Comparison of ENCODE assay signal across 26 cellular contexts in genomic region chr2:152278536-152278935, GRCh38.
"Had no signal": no experiment of that assay in that cellular context is flagged by ENCODE, and none has a peak within 500 bp of the region (broad histone marks: within the 10 kb centered on the region; RNA-seq: fewer than 3 reads in every experiment).

No MANE protein-coding gene starts in this region.

- H3K36me3 ChIP-seq: gastroesophageal sphincter, heart right ventricle, neural progenitor cell, sigmoid colon, stomach, thyroid gland had no signal

- FAIRE-seq: islet of Langerhans had no signal

- H3K9ac ChIP-seq: neural progenitor cell, parathyroid adenoma had no signal

- H3K4me1 ChIP-seq: gastroesophageal sphincter, heart right ventricle, neural progenitor cell, parathyroid adenoma, sigmoid colon, stomach, thyroid gland had no signal

- DNase-seq: dorsolateral prefrontal cortex; effector CD4-positive, alpha-beta T cell; foreskin keratinocyte; glutamatergic neuron; heart right ventricle; hippocampal formation; mucosa of descending colon; naive B cell; right cardiac atrium; sigmoid colon; stimulated activated CD4-positive, alpha-beta T cell treated with anti-CD3 and anti-CD28 coated beads, Interleukin-2, amount 100 ng/mL, for 24 hours; stimulated activated CD4-positive, alpha-beta T cell treated with anti-CD3 and anti-CD28 coated beads, Interleukin-4, amount 100 ng/mL, for 24 hours; stimulated activated naive CD4-positive, alpha-beta T cell treated with Interleukin-2 at 50 U/mL for 16 hours; stomach; thyroid gland; trophoblast cell had no signal

- H3K36me3 Mint-ChIP-seq: memory B cell; neural progenitor cell; stimulated activated effector memory CD8-positive, alpha-beta T cell treated with anti-CD3 and anti-CD28 coated beads, Interleukin-12 subunit alpha, Interleukin-12 subunit beta, amount 100 ng/mL, for 72 hours had no signal

- H3K27me3 Mint-ChIP-seq: progenitor cell of endocrine pancreas had no signal

- H3K4me1 Mint-ChIP-seq: naive B cell; neural progenitor cell; stimulated activated effector memory CD8-positive, alpha-beta T cell treated with anti-CD3 and anti-CD28 coated beads, Interleukin-12 subunit alpha, Interleukin-12 subunit beta, amount 100 ng/mL, for 72 hours had no signal

- H3K27me3 ChIP-seq: dorsolateral prefrontal cortex, foreskin keratinocyte, gastroesophageal sphincter, heart right ventricle, neural progenitor cell, sigmoid colon, stomach, thyroid gland had no signal

- H3K27ac Mint-ChIP-seq: memory B cell; naive B cell; natural killer cell treated with Interleukin-12 subunit alpha and Interleukin-12 subunit beta and Interleukin-15 and Interleukin-18, amount 100 ng/mL, for 72 hours; neural progenitor cell; progenitor cell of endocrine pancreas; stimulated activated effector memory CD8-positive, alpha-beta T cell treated with anti-CD3 and anti-CD28 coated beads, Interleukin-12 subunit alpha, Interleukin-12 subunit beta, amount 100 ng/mL, for 72 hours had no signal

- H3K27ac ChIP-seq: dorsolateral prefrontal cortex, epithelial cell of prostate, foreskin keratinocyte, gastroesophageal sphincter, heart right ventricle, neural progenitor cell, parathyroid adenoma, sigmoid colon, stomach, thyroid gland had no signal

- H3K4me3 ChIP-seq: dorsolateral prefrontal cortex, gastroesophageal sphincter, heart right ventricle, lung, mucosa of descending colon, neural progenitor cell, sigmoid colon, stomach, thyroid gland had no signal

- H3K9me3 ChIP-seq: thyroid gland had no signal

- H3K4me3 Mint-ChIP-seq: memory B cell; natural killer cell treated with Interleukin-12 subunit alpha and Interleukin-12 subunit beta and Interleukin-15 and Interleukin-18, amount 100 ng/mL, for 72 hours; neural progenitor cell; stimulated activated effector memory CD8-positive, alpha-beta T cell treated with anti-CD3 and anti-CD28 coated beads, Interleukin-12 subunit alpha, Interleukin-12 subunit beta, amount 100 ng/mL, for 72 hours had no signal
